10 cellular contexts compared by ENCODE assay signal in the genomic region with DNA sequence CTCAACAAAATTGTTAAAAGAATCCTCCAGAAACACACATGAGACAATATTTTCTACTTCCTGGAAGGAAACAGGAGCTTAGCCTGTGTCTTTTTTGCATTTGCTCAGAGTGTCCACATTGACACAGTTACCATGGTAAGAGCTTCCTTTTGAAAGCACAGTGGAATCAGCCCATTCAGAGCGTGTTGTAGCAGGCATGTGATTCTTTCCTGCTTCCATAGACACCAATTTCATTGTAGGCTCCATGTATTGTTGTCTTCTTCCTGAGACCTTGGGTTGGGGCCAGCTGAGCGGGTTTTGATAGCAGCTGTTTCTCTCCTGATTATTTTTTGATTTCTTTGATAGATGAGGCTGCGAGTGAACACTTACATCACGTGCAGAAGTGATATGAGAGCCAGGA. TPM values are rescaled to one million over a fixed set of nuclear protein-coding genes. Genes with fewer than 3 reads are reported as not detected.
DNase-seq lines count a peak whose midpoint lies in the region; ATAC-seq and TF ChIP-seq lines count a peak whose summit lies in the region.
"Had no signal": no experiment of that assay in that cellular context is flagged by ENCODE, and none has a peak within 500 bp of the region (broad histone marks: within the 10 kb centered on the region; RNA-seq: fewer than 3 reads in every experiment).

No MANE protein-coding gene starts in this region.

- H3K27me3 ChIP-seq in RWPE2 (ENCODE audit: insufficient read depth, poor library complexity, severe bottlenecking) (no peaks in the 10 kb centered on the region), neuronal stem cell (ENCODE audit: control insufficient read depth in 3 of 3, insufficient read depth in 3 of 3, low read depth in 1 of 3, low read length in 3 of 3) (peaks cover 0 to 1% (median 0%) of the 10 kb centered on the region in 3 experiments)
- H3K27me3 ChIP-seq: BLaER1 had no signal

- H4K91ac ChIP-seq in neuronal stem cell (ENCODE audit: low read depth, low read length, poor library complexity) = no peak overlapping the region

- no peaks in the 10 kb centered on the region for H3K79me1 ChIP-seq in neuronal stem cell (ENCODE audit: low read depth, low read length)

- H3K4me2 ChIP-seq in neuronal stem cell (ENCODE audit: insufficient read depth, low read length, poor library complexity, severe bottlenecking) = no peak overlapping the region
- H3K4me2 ChIP-seq: BLaER1 had no signal

- no peak overlapping the region for H2BK120ac ChIP-seq in neuronal stem cell (ENCODE audit: low read depth, low read length)

- no peak overlapping the region for H2BK12ac ChIP-seq in neuronal stem cell (ENCODE audit: low read length)

- no peaks in the 10 kb centered on the region for H3K36me3 ChIP-seq in RWPE2 (ENCODE audit: low read depth)
- no peaks in the 10 kb centered on the region for H3K36me3 ChIP-seq in neuronal stem cell (replicated peaks in 1 of 2; ENCODE audit: control insufficient read depth in 2 of 2, insufficient read depth in 2 of 2, low read length in 2 of 2)
- H3K36me3 ChIP-seq: BLaER1 had no signal

- H3K4me3 ChIP-seq in RWPE2 (ENCODE audit: severe bottlenecking) (no peak overlapping the region), neuronal stem cell (ENCODE audit: low read length in 2 of 2) (no peak overlapping the region)
- H3K4me3 ChIP-seq: BLaER1 had no signal

- H3K4me1 ChIP-seq in RWPE2 (ENCODE audit: insufficient read depth, poor library complexity, severe bottlenecking) = peaks cover 29% of the 10 kb centered on the region
- peaks cover 12 to 45% of the 10 kb centered on the region in 2 donors for H3K4me1 ChIP-seq in neuronal stem cell (ENCODE audit: control insufficient read depth in 2 of 2, insufficient read depth in 1 of 2, low read depth in 1 of 2, low read length in 2 of 2)

- ATAC-seq in RWPE2 (ENCODE audit: low read depth) (peak; percentile 41; the same call in 1 of the 3 replicates), HG03378 (IDR thresholded peaks at IDR 0.05; ENCODE audit: unreplicated experiment) (no peak), GM18502 (IDR thresholded peaks at IDR 0.05; ENCODE audit: poor library complexity, unreplicated experiment) (no peak)
- no peak for ATAC-seq in stimulated activated naive CD8-positive, alpha-beta T cell treated with anti-CD3 and anti-CD28 coated beads, Interleukin-15, Interleukin-2, amounts not matched to agents 100 U/mL and 50 U/mL, for 24 hours

- H3K27ac ChIP-seq in RWPE2 (ENCODE audit: poor library complexity, severe bottlenecking) (peak overlapping the region; percentile 95), neuronal stem cell (replicated peaks; ENCODE audit: low read length) (no peak overlapping the region)
- H3K27ac ChIP-seq: BLaER1 had no signal

- no peak overlapping the region for H2BK15ac ChIP-seq in neuronal stem cell (ENCODE audit: low read length)

- H2BK5ac ChIP-seq in neuronal stem cell (ENCODE audit: low read length) = no peak overlapping the region

- no peak overlapping the region for H3K4ac ChIP-seq in neuronal stem cell (ENCODE audit: low read length)

- TF ChIP-seq CTCF in RWPE2 (IDR thresholded peaks at IDR 0.05; ENCODE audit: poor library complexity, severe bottlenecking) = no peak

- no peak overlapping the region for H3K9ac ChIP-seq in neuronal stem cell (ENCODE audit: low read depth, low read length, poor library complexity)
- H3K9ac ChIP-seq: BLaER1 had no signal

- H2AFZ ChIP-seq in neuronal stem cell (ENCODE audit: low read length) = peak overlapping the region; percentile 59

- WGBS in neuronal stem cell (ENCODE audit: extremely low coverage in 2 of 2, insufficient read length in 2 of 2, insufficient replicate concordance in 1 of 2), 2 donors = no CpG with 5 or more reads among the region's 4 CpGs

- H3K18ac ChIP-seq in neuronal stem cell (ENCODE audit: low read length) = no peak overlapping the region

- no peak overlapping the region for H3K14ac ChIP-seq in neuronal stem cell (ENCODE audit: low read length)

- no peak overlapping the region for H4K8ac ChIP-seq in neuronal stem cell (ENCODE audit: low read depth, low read length)

- H3K9me3 ChIP-seq in RWPE2 (ENCODE audit: severe bottlenecking) (no peaks in the 10 kb centered on the region), neuronal stem cell (replicated peaks in 1 of 2; ENCODE audit: control insufficient read depth in 2 of 2, insufficient read depth in 1 of 2, low read depth in 1 of 2, low read length in 2 of 2) (no peaks in the 10 kb centered on the region)
- H3K9me3 ChIP-seq: BLaER1 had no signal

- no peak overlapping the region for H2AK5ac ChIP-seq in neuronal stem cell (ENCODE audit: low read depth, low read length)

- H3K23ac ChIP-seq in neuronal stem cell (ENCODE audit: low read depth, low read length, poor library complexity) = no peak overlapping the region

- peak; percentile 32 for DNase-seq in DMS153 treated with DMSO at 0.1 percent for 48 hours (lab: John Stamatoyannopoulos, UW; ENCODE audit: unreplicated experiment)
- DNase-seq in RWPE2 (ENCODE audit: low spot score) = no peak
- peak; percentile 98 for DNase-seq in glomerular endothelial cell (ENCODE audit: extremely low read depth, low read depth, low spot score)
- DNase-seq in neuronal stem cell (ENCODE audit: low spot score) = no peak
- DNase-seq in activated CD4-positive, alpha-beta T cell treated with anti-CD3 and anti-CD28 coated beads, Interleukin-2, amount 50 U/mL, for 1 hour = no peak
- DNase-seq in stimulated activated naive CD8-positive, alpha-beta T cell treated with anti-CD3 and anti-CD28 coated beads, Interleukin-15, Interleukin-2, amounts not matched to agents 100 U/mL and 50 U/mL, for 24 hours = no peak
- DNase-seq: NCI-H1694 treated with DMSO at 0.1 percent for 48 hours had no signal

RNA-seq across cellular contexts. Expression of gene PXDC1, which starts 44.9 kb away (rescaled TPM):
- 153 and 257 TPM in 2 replicates for total RNA-seq in glomerular endothelial cell
- 4.4 TPM for polyA plus RNA-seq in neuronal stem cell (2013, experiment 1 of 2)
- 4.7 TPM for polyA plus RNA-seq in neuronal stem cell (2013, experiment 2 of 2)

RNA-seq across cellular contexts. Expression of gene FAM50B, which starts 52.8 kb away (rescaled TPM):
- total RNA-seq in glomerular endothelial cell = 6.8 and 8.3 TPM in 2 replicates
- 2.6 TPM for polyA plus RNA-seq in neuronal stem cell (2013, experiment 1 of 2)
- polyA plus RNA-seq in neuronal stem cell (2013, experiment 2 of 2) = 2.1 TPM

Comparison
In these comparisons a context has a peak if more than half of its experiments do, and no peak if none do; other contexts are left out.
1. DNase-seq: peak in DMS153 treated with DMSO at 0.1 percent for 48 hours (single experiment) and glomerular endothelial cell (single experiment); none in RWPE2 (single experiment), neuronal stem cell (single experiment), activated CD4-positive, alpha-beta T cell treated with anti-CD3 and anti-CD28 coated beads, Interleukin-2, amount 50 U/mL, for 1 hour (single experiment) and stimulated activated naive CD8-positive, alpha-beta T cell treated with anti-CD3 and anti-CD28 coated beads, Interleukin-15, Interleukin-2, amounts not matched to agents 100 U/mL and 50 U/mL, for 24 hours (single experiment).